21 cellular contexts compared by ENCODE assay signal in genomic region chr19:14437578-14438140, GRCh38. TPM values are rescaled to one million over a fixed set of nuclear protein-coding genes. Genes with fewer than 3 reads are reported as not detected.
DNase-seq lines count a peak whose midpoint lies in the region; ATAC-seq and TF ChIP-seq lines count a peak whose summit lies in the region.
"Had no signal": no experiment of that assay in that cellular context is flagged by ENCODE, and none has a peak within 500 bp of the region (broad histone marks: within the 10 kb centered on the region; RNA-seq: fewer than 3 reads in every experiment).

No MANE protein-coding gene starts in this region.

- H3K9me3 Mint-ChIP-seq in activated T-cell treated with anti-CD3 and anti-CD28 coated beads, Interleukin-2, amount 50 U/mL, for 24 hours: no peaks in the 10 kb centered on the region
- H3K9me3 Mint-ChIP-seq in IgD-negative memory B cell (no peaks in the 10 kb centered on the region), osteocyte (ENCODE audit: unreplicated experiment) (no peaks in the 10 kb centered on the region)
- no peaks in the 10 kb centered on the region for H3K9me3 Mint-ChIP-seq in activated naive CD8-positive, alpha-beta T cell treated with anti-CD3 and anti-CD28 coated beads, Interleukin-2, amount 10 ng/mL, durations not matched to agents 7 days and 5 days
- H3K9me3 Mint-ChIP-seq: HFFc6, nephron progenitor cell had no signal

- H3K27me3 Mint-ChIP-seq in activated T-cell treated with anti-CD3 and anti-CD28 coated beads, Interleukin-2, amount 50 U/mL, for 24 hours: no peaks in the 10 kb centered on the region
- H3K27me3 Mint-ChIP-seq in IgD-negative memory B cell (peaks cover 1% of the 10 kb centered on the region), osteocyte (ENCODE audit: unreplicated experiment) (no peaks in the 10 kb centered on the region)
- H3K27me3 Mint-ChIP-seq in activated naive CD8-positive, alpha-beta T cell treated with anti-CD3 and anti-CD28 coated beads, Interleukin-2, amount 10 ng/mL, durations not matched to agents 7 days and 5 days: no peaks in the 10 kb centered on the region

- peak overlapping the region in 2 of 4 donors; percentile 91 to 93 for H3K27ac ChIP-seq in upper lobe of left lung

- TF ChIP-seq EP300 in upper lobe of left lung (IDR thresholded peaks at IDR 0.05): no peak

- H3K4me3 ChIP-seq in upper lobe of left lung: no peak overlapping the region
- H3K4me3 ChIP-seq: heart right ventricle, stomach had no signal

- peak overlapping the region; percentile 89 for H3K27ac Mint-ChIP-seq in activated T-cell treated with anti-CD3 and anti-CD28 coated beads, Interleukin-2, amount 50 U/mL, for 24 hours
- H3K27ac Mint-ChIP-seq in IgD-negative memory B cell (peak overlapping the region; percentile 64 to 70 (median 68)), osteocyte (ENCODE audit: unreplicated experiment) (peak overlapping the region; percentile 38)
- peak overlapping the region; percentile 54 for H3K27ac Mint-ChIP-seq in activated naive CD8-positive, alpha-beta T cell treated with anti-CD3 and anti-CD28 coated beads, Interleukin-2, amount 10 ng/mL, durations not matched to agents 7 days and 5 days
- H3K27ac Mint-ChIP-seq: HFFc6 had no signal

- DNase-seq in activated T-cell treated with anti-CD3 and anti-CD28 coated beads, Interleukin-2, amount 50 U/mL, for 24 hours: no peak
- DNase-seq in activated T-cell treated with anti-CD3 and anti-CD28 coated beads for 4 hours (no peak), osteocyte (ENCODE audit: extremely low spot score, unreplicated experiment) (no peak), upper lobe of left lung (no peak), NCI-H2227 (lab: John Stamatoyannopoulos, UW; ENCODE audit: unreplicated experiment) (no peak)
- DNase-seq in activated naive CD8-positive, alpha-beta T cell treated with anti-CD3 and anti-CD28 coated beads, Interleukin-2, amount 10 ng/mL, durations not matched to agents 7 days and 5 days: no peak
- DNase-seq: central memory CD4-positive, alpha-beta T cell; effector memory CD4-positive, alpha-beta T cell; heart right ventricle; HFFc6; mammary epithelial cell; NCI-H1436 treated with DMSO at 0.1 percent for 48 hours; NCI-H345; nephron progenitor cell; Right ventricle myocardium superior; stimulated activated CD4-positive, alpha-beta T cell treated with anti-CD3 and anti-CD28 coated beads, Interleukin-15, amount 100 ng/mL, for 24 hours; stomach had no signal

- no peaks in the 10 kb centered on the region for H3K9me3 ChIP-seq in upper lobe of left lung
- H3K9me3 ChIP-seq: heart right ventricle, stomach had no signal

- 95 to 96% methylated on average over 7 of the region's 7 CpGs for WGBS in upper lobe of left lung, 2 donors

- peaks cover 52% of the 10 kb centered on the region for H3K4me1 Mint-ChIP-seq in activated T-cell treated with anti-CD3 and anti-CD28 coated beads, Interleukin-2, amount 50 U/mL, for 24 hours (ENCODE audit: low read depth)
- H3K4me1 Mint-ChIP-seq in IgD-negative memory B cell: peaks cover 26 to 33% (median 30%) of the 10 kb centered on the region in 3 donors
- H3K4me1 Mint-ChIP-seq in activated naive CD8-positive, alpha-beta T cell treated with anti-CD3 and anti-CD28 coated beads, Interleukin-2, amount 10 ng/mL, durations not matched to agents 7 days and 5 days: peaks cover 42% of the 10 kb centered on the region
- H3K4me1 Mint-ChIP-seq in osteocyte (ENCODE audit: unreplicated experiment): peaks cover 44% of the 10 kb centered on the region

- ATAC-seq in activated naive CD8-positive, alpha-beta T cell treated with anti-CD3 and anti-CD28 coated beads, Interleukin-2, amount 10 ng/mL, durations not matched to agents 7 days and 5 days (ENCODE audit: low read depth): no peak
- ATAC-seq in upper lobe of left lung (ENCODE audit: low FRiP score in 2 of 2): no peak
- ATAC-seq in GM21360 (IDR thresholded peaks at IDR 0.05; ENCODE audit: unreplicated experiment): no peak
- ATAC-seq: activated CD4-positive, CD25-positive, alpha-beta regulatory T cell treated with anti-CD3 and anti-CD28 coated beads, Interleukin-2, amount 50 U/mL, for 24 hours; heart right ventricle had no signal

- TF ChIP-seq CTCF in osteocyte (IDR thresholded peaks at IDR 0.05) (no peak), upper lobe of left lung (IDR thresholded peaks at IDR 0.05) (no peak)

- H3K27me3 ChIP-seq in upper lobe of left lung: no peaks in the 10 kb centered on the region
- H3K27me3 ChIP-seq: heart right ventricle, stomach had no signal

- peaks cover 4 to 33% (median 18%) of the 10 kb centered on the region in 4 donors for H3K36me3 ChIP-seq in upper lobe of left lung

- peaks cover 53% of the 10 kb centered on the region for H3K36me3 Mint-ChIP-seq in activated T-cell treated with anti-CD3 and anti-CD28 coated beads, Interleukin-2, amount 50 U/mL, for 24 hours (ENCODE audit: low read depth)
- H3K36me3 Mint-ChIP-seq in IgD-negative memory B cell (no peaks in the 10 kb centered on the region), osteocyte (ENCODE audit: unreplicated experiment) (peaks cover 4% of the 10 kb centered on the region)
- H3K36me3 Mint-ChIP-seq in activated naive CD8-positive, alpha-beta T cell treated with anti-CD3 and anti-CD28 coated beads, Interleukin-2, amount 10 ng/mL, durations not matched to agents 7 days and 5 days: peaks cover 21% of the 10 kb centered on the region

- H3K4me1 ChIP-seq in upper lobe of left lung: peaks cover 58 to 75% (median 71%) of the 10 kb centered on the region in 4 donors

- POLR2A ChIA-PET in activated naive CD8-positive, alpha-beta T cell treated with anti-CD3 and anti-CD28 coated beads, Interleukin-2, amount 10 ng/mL, durations not matched to agents 7 days and 5 days (lab: Charles Lee): interaction anchor here (0.6 to 2.3 kb wide), 5 partner anchors 9 to 321 kb away, joined by 3 to 8 read pairs (median 5); no protein-coding TSS in a partner anchor

- no peak overlapping the region for H3K4me3 Mint-ChIP-seq in activated T-cell treated with anti-CD3 and anti-CD28 coated beads, Interleukin-2, amount 50 U/mL, for 24 hours
- H3K4me3 Mint-ChIP-seq in IgD-negative memory B cell (peak overlapping the region in 1 of 4 donors; percentile 78), osteocyte (ENCODE audit: unreplicated experiment) (no peak overlapping the region)
- no peak overlapping the region for H3K4me3 Mint-ChIP-seq in activated naive CD8-positive, alpha-beta T cell treated with anti-CD3 and anti-CD28 coated beads, Interleukin-2, amount 10 ng/mL, durations not matched to agents 7 days and 5 days
- H3K4me3 Mint-ChIP-seq: HFFc6, nephron progenitor cell had no signal

- TF ChIP-seq POLR2A in upper lobe of left lung (IDR thresholded peaks at IDR 0.05): no peak

RNA-seq across cellular contexts. Expression of gene PKN1, which starts 4.6 kb away (rescaled TPM):
- polyA plus RNA-seq in IgD-negative memory B cell: 52.6 TPM
- 100 to 1,000 TPM; 244 to 265 TPM for total RNA-seq in activated naive CD8-positive, alpha-beta T cell treated with anti-CD3 and anti-CD28 coated beads, Interleukin-2, amount 10 ng/mL, durations not matched to agents 7 days and 5 days
- 151 and 162 TPM in 2 replicates for total RNA-seq in osteocyte
- 100 to 1,000 TPM in 5 of 6 donors, 10 to 100 TPM in 1; 95.2 to 278 (median 200) TPM for total RNA-seq in upper lobe of left lung

RNA-seq across cellular contexts. Expression of gene DDX39A, which starts 18.5 kb away (rescaled TPM):
- 169 TPM for polyA plus RNA-seq in IgD-negative memory B cell
- total RNA-seq in activated naive CD8-positive, alpha-beta T cell treated with anti-CD3 and anti-CD28 coated beads, Interleukin-2, amount 10 ng/mL, durations not matched to agents 7 days and 5 days: 100 to 1,000 TPM; 192 to 202 TPM
- total RNA-seq in osteocyte (66.0 and 71.0 TPM in 2 replicates), upper lobe of left lung (100 to 1,000 TPM in 2 of 6 donors, 10 to 100 TPM in 4; 47.6 to 189 (median 86.0) TPM)

RNA-seq across cellular contexts. Expression of gene PTGER1, which starts 37.5 kb away (rescaled TPM):
- not detected for polyA plus RNA-seq in IgD-negative memory B cell
- under 1 TPM; 0.34 to 0.36 TPM for total RNA-seq in activated naive CD8-positive, alpha-beta T cell treated with anti-CD3 and anti-CD28 coated beads, Interleukin-2, amount 10 ng/mL, durations not matched to agents 7 days and 5 days
- total RNA-seq in osteocyte: 1.0 and 1.6 TPM in 2 replicates
- 1 to 10 TPM in 2 of 6 donors, under 1 TPM in 1, not detected in 3; 0.59 to 3.9 (median 1.7) TPM for total RNA-seq in upper lobe of left lung
- total RNA-seq: Right ventricle myocardium superior had no signal
- polyA plus RNA-seq: keratinocyte, mammary epithelial cell had no signal

RNA-seq across cellular contexts. Expression of gene ADGRE5, which starts 56.4 kb away (rescaled TPM):
- polyA plus RNA-seq in IgD-negative memory B cell: 89.3 TPM
- total RNA-seq in activated naive CD8-positive, alpha-beta T cell treated with anti-CD3 and anti-CD28 coated beads, Interleukin-2, amount 10 ng/mL, durations not matched to agents 7 days and 5 days: 100 to 1,000 TPM; 304 to 315 TPM
- total RNA-seq in osteocyte (2.0 and 2.1 TPM in 2 replicates), upper lobe of left lung (100 to 1,000 TPM; 123 to 259 (median 227) TPM)

RNA-seq across cellular contexts. Expression of gene GIPC1, which starts 58.3 kb away (rescaled TPM):
- polyA plus RNA-seq in IgD-negative memory B cell: 10.1 TPM
- total RNA-seq in activated naive CD8-positive, alpha-beta T cell treated with anti-CD3 and anti-CD28 coated beads, Interleukin-2, amount 10 ng/mL, durations not matched to agents 7 days and 5 days: 10 to 100 TPM; 31.7 to 32.4 TPM
- 89.0 and 90.3 TPM in 2 replicates for total RNA-seq in osteocyte
- 100 to 1,000 TPM; 103 to 283 (median 152) TPM for total RNA-seq in upper lobe of left lung

Comparison
In these comparisons a context has a peak if more than half of its experiments do, and no peak if none do; other contexts are left out.
1. H3K27ac Mint-ChIP-seq: peak in every context shown above with its lines; median percentile 89 in activated T-cell treated with anti-CD3 and anti-CD28 coated beads, Interleukin-2, amount 50 U/mL, for 24 hours; 68 in IgD-negative memory B cell; 54 in activated naive CD8-positive, alpha-beta T cell treated with anti-CD3 and anti-CD28 coated beads, Interleukin-2, amount 10 ng/mL, durations not matched to agents 7 days and 5 days; 38 in osteocyte.